In the genomic region with DNA sequence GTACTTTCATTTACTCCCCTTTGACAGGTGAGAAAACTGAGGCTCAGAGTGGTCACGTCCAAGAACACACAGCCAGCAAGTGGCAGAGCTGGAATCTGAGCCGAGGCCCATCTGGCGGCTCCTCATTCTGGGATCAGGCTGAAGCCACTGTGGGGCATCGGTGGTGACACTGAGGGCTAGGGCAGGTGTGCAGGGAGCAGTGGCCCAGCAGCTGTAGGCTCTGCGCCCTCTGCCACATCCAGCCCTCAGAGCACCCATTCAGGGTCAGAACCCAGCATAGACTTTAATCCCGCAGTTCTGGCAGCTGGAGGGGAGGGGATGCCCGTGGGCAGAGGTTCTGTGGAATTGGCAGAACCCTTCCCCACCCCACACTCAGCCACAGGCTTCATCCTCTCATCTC, we compare ENCODE assay signal across 25 cellular contexts.
"Had no signal": no experiment of that assay in that cellular context is flagged by ENCODE, and none has a peak within 500 bp of the region (broad histone marks: within the 10 kb centered on the region; RNA-seq: fewer than 3 reads in every experiment).

No MANE protein-coding gene starts in this region.

- H3K27me3 ChIP-seq: Peyer's patch had no signal

- H3K4me3 ChIP-seq: Peyer's patch, SK-N-MC had no signal

- H3K9me3 ChIP-seq: Peyer's patch had no signal

- DNase-seq: activated CD4-positive, alpha-beta memory T cell treated with anti-CD3 and anti-CD28 coated beads, Interleukin-2, amount 10 ng/mL, durations not matched to agents 7 days and 5 days; activated CD4-positive, alpha-beta T cell treated with anti-CD3 and anti-CD28 coated beads for 36 hours; activated CD4-positive, alpha-beta T cell treated with anti-CD3 and anti-CD28 coated beads, Interleukin-2, amount 50 U/mL, for 1 hour; activated CD4-positive, CD25-positive, alpha-beta regulatory T cell; activated naive CD4-positive, alpha-beta T cell treated with anti-CD3 and anti-CD28 coated beads, Interleukin-2, amount 50 U/mL, for 16 hours; activated naive CD8-positive, alpha-beta T cell treated with anti-CD3 and anti-CD28 coated beads, Interleukin-2, amount 50 U/mL, for 24 hours; activated T-cell treated with anti-CD3 and anti-CD28 coated beads for 4 hours; activated T-cell treated with anti-CD3 and anti-CD28 coated beads, Interleukin-2, amount 50 U/mL, for 72 hours; amniotic stem cell; IMR-90; Kasumi-1; KBM-7; NCI-H1048; NCI-H146; NCI-H187 treated with DMSO at 0.1 percent for 48 hours; NCI-H2081 treated with DMSO at 0.1 percent for 48 hours; NCI-H446; T-cell; T-helper 2 cell; T1000 had no signal

- H3K27ac ChIP-seq: Peyer's patch, SK-N-MC, VCaP had no signal

- H3K36me3 ChIP-seq: Peyer's patch had no signal

- ATAC-seq: activated CD4-positive, alpha-beta T cell treated with anti-CD3 and anti-CD28 coated beads for 36 hours; activated naive CD8-positive, alpha-beta T cell treated with anti-CD3 and anti-CD28 coated beads, Interleukin-2, amount 50 U/mL, for 24 hours; activated T-cell treated with anti-CD3 and anti-CD28 coated beads, Interleukin-2, amount 50 U/mL, for 72 hours; T-cell had no signal

- FAIRE-seq: astrocyte, TTC549 had no signal
